Comparison of ENCODE assay signal across 8 cellular contexts in the genomic region with DNA sequence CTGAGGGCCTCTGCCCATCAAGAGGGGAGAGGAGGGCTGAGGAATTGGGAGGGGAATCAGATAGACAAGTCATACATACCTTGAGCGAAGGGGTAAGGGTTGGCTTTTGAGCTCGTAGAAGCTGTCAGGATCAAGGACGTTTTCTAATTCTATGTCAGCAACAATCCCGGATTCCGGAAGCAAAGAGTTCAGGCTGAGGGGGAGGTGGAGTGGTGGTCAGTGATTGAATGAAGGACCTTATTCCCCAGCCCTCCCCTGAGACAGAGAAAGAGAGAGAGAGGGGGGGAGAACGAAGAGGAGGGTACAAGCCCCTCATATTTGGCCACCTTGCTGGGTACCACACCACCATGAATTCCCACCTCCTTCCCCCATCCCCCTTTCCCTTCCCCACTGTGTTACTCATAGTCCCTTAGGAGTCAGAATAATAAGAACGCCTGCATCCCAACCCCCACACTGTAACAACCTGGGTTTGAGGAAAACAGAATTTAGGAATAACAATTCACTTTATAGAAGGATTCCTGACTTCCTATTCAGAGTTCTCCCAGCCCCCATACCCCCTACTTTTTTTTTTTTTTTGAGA. TPM values are rescaled to one million over a fixed set of nuclear protein-coding genes. Genes with fewer than 3 reads are reported as not detected.
A peak's percentile ranks its signal among the peaks of the same experiment; 100 is the strongest.
DNase-seq lines count a peak whose midpoint lies in the region; ATAC-seq and TF ChIP-seq lines count a peak whose summit lies in the region.

No MANE protein-coding gene starts in this region.

- peak overlapping the region; percentile 43 for H3K4me3 Mint-ChIP-seq in activated CD8-positive, alpha-beta T cell treated with anti-CD3 and anti-CD28 coated beads for 36 hours

- H3K4me3 ChIP-seq in HCT116 (replicated peaks in 1 of 2; ENCODE audit: low read depth in 1 of 2, low read length in 2 of 2), result peak overlapping the region; percentile 29 to 35
- no peak overlapping the region for H3K4me3 ChIP-seq in hepatocyte
- peak overlapping the region in 5 of 8 donors; percentile 9 to 83 (median 57) for H3K4me3 ChIP-seq in spleen
- no peak overlapping the region for H3K4me3 ChIP-seq in lower leg skin (ENCODE audit: low read depth, poor library complexity, severe bottlenecking)

- no peak for ATAC-seq in HCT116
- ATAC-seq in activated CD8-positive, alpha-beta T cell treated with anti-CD3 and anti-CD28 coated beads for 36 hours, result no peak
- no peak for ATAC-seq in esophagus mucosa

- H3K9ac ChIP-seq in HCT116 (ENCODE audit: low read length), result peak overlapping the region; percentile 52

- POLR2A ChIA-PET in HCT116 (lab: Charles Lee), result no interaction called here
- POLR2A ChIA-PET in activated CD8-positive, alpha-beta T cell treated with anti-CD3 and anti-CD28 coated beads for 36 hours (lab: Charles Lee), result no interaction called here

- H3K9me3 ChIP-seq in HCT116 (ENCODE audit: control insufficient read depth in 1 of 2, insufficient read depth in 1 of 2, low read depth in 1 of 2, low read length in 2 of 2) (no peaks in the 10 kb centered on the region), hepatocyte (ENCODE audit: low read depth) (no peaks in the 10 kb centered on the region), spleen (no peaks in the 10 kb centered on the region)

- H3K4me1 Mint-ChIP-seq in activated CD8-positive, alpha-beta T cell treated with anti-CD3 and anti-CD28 coated beads for 36 hours (ENCODE audit: low read depth), result peaks cover 31% of the 10 kb centered on the region

- DNase-seq in HCT116 (ENCODE audit: low read depth, low spot score) (no peak), hepatocyte (ENCODE audit: low spot score) (no peak), spleen (no peak), NCI-H1092 (lab: John Stamatoyannopoulos, UW) (no peak), activated gamma-delta T cell treated with Interleukin-2 at 50 U/mL for 16 hours (no peak), lower leg skin (ENCODE audit: low spot score in 2 of 2) (no peak)
- DNase-seq in activated CD8-positive, alpha-beta T cell treated with anti-CD3 and anti-CD28 coated beads for 36 hours, result no peak

- H3K36me3 ChIP-seq in HCT116 (ENCODE audit: control insufficient read depth in 1 of 2, insufficient read depth in 2 of 2, low read length in 2 of 2), result peaks cover 4 to 5% of the 10 kb centered on the region in 2 experiments; a peak in 3 of 4 replicates
- H3K36me3 ChIP-seq in hepatocyte (replicated peaks; ENCODE audit: insufficient read depth, low read depth), result no peaks in the 10 kb centered on the region
- H3K36me3 ChIP-seq in spleen, result peaks cover 0 to 43% (median 24%) of the 10 kb centered on the region in 6 donors

- CTCF ChIA-PET in HCT116 (lab: Charles Lee), result no interaction called here
- CTCF ChIA-PET in activated CD8-positive, alpha-beta T cell treated with anti-CD3 and anti-CD28 coated beads for 36 hours (lab: Charles Lee), result no interaction called here

- intact Hi-C loops in HCT116 (cut with micrococcal nuclease), result loop anchor here (5.0 to 10.0 kb wide), 2 partner anchors 38 to 124 kb away; a partner anchor contains a TSS
- intact Hi-C loops in activated CD8-positive, alpha-beta T cell treated with anti-CD3 and anti-CD28 coated beads for 36 hours (cut with micrococcal nuclease), result loop anchor here (5.0 kb wide), 1 partner anchor 68 kb away; a partner anchor contains a TSS
- intact Hi-C loops in spleen (cut with DNase I; ENCODE audit: low total_unique reads), result no loop called here
- intact Hi-C loops in lower leg skin (cut with DNase I; ENCODE audit: low total_unique reads), result no loop called here

- peak overlapping the region; percentile 36 for H3K27ac Mint-ChIP-seq in activated CD8-positive, alpha-beta T cell treated with anti-CD3 and anti-CD28 coated beads for 36 hours

- peak overlapping the region; percentile 87 for H3K4me2 ChIP-seq in HCT116 (ENCODE audit: low read length)
- H3K4me2 ChIP-seq in hepatocyte, result peak overlapping the region; percentile 80

- TF ChIP-seq RAD21 in HCT116 (IDR thresholded peaks at IDR 0.05; ENCODE audit: low read depth), result no peak

- H4K20me1 ChIP-seq in HCT116 (ENCODE audit: insufficient read depth) (no peaks in the 10 kb centered on the region), hepatocyte (ENCODE audit: insufficient read depth, poor library complexity, severe bottlenecking) (no peaks in the 10 kb centered on the region)

- H3K36me3 Mint-ChIP-seq in activated CD8-positive, alpha-beta T cell treated with anti-CD3 and anti-CD28 coated beads for 36 hours (ENCODE audit: low read depth), result peaks cover 16% of the 10 kb centered on the region

- H3K9me3 Mint-ChIP-seq in activated CD8-positive, alpha-beta T cell treated with anti-CD3 and anti-CD28 coated beads for 36 hours, result no peaks in the 10 kb centered on the region

- RAD21 ChIA-PET in HCT116 (lab: Charles Lee; ENCODE audit: low non-redundant PET in 1 of 2, low total read pairs in 2 of 2, uncharacterized antibody in 2 of 2, unreplicated experiment in 2 of 2), result no interaction called here

- peak overlapping the region; percentile 94 for H3K27ac ChIP-seq in HCT116 (ENCODE audit: low read depth, low read length)
- peak overlapping the region; percentile 99 for H3K27ac ChIP-seq in hepatocyte
- H3K27ac ChIP-seq in spleen, result peak overlapping the region in 7 of 8 donors; percentile 55 to 99 (median 97)

- WGBS in hepatocyte (ENCODE audit: low lambda C conversion rate, missing lambda C conversion rate), result 43% methylated on average over 7 of the region's 7 CpGs
- WGBS in spleen, 5 donors, result 38 to 60% (median 47%) methylated on average over 6 to 7 of the region's 7 CpGs
- WGBS in lower leg skin, 2 donors, result 16 to 53% methylated on average over 7 of the region's 7 CpGs

- H3K4me1 ChIP-seq in HCT116 (ENCODE audit: control insufficient read depth in 1 of 2, insufficient read depth in 2 of 2, low read length in 2 of 2) (peaks cover 23 to 34% of the 10 kb centered on the region in 2 experiments), hepatocyte (ENCODE audit: insufficient read depth) (peaks cover 16% of the 10 kb centered on the region), spleen (peaks cover 0 to 48% (median 25%) of the 10 kb centered on the region in 6 donors)

- no peaks in the 10 kb centered on the region for H3K9me2 ChIP-seq in HCT116 (ENCODE audit: insufficient read depth)
- H3K9me2 ChIP-seq in hepatocyte (replicated peaks; ENCODE audit: insufficient read depth), result no peaks in the 10 kb centered on the region

- peaks cover 36% of the 10 kb centered on the region for H3K79me2 ChIP-seq in HCT116 (ENCODE audit: insufficient read depth, low read length)
- H3K79me2 ChIP-seq in hepatocyte, result peaks cover 37% of the 10 kb centered on the region

- H2AFZ ChIP-seq in HCT116 (ENCODE audit: low read depth, low read length, poor library complexity, severe bottlenecking), result no peak overlapping the region
- no peak overlapping the region for H2AFZ ChIP-seq in hepatocyte

- no peak for TF ChIP-seq CTCF in HCT116 (IDR thresholded peaks at IDR 0.05 in 2 of 3, conservative IDR thresholded peaks at IDR 0.05 in 1 of 3; ENCODE audit: borderline replicate concordance in 1 of 3, insufficient read depth in 1 of 3, low read depth in 2 of 3, low read length in 2 of 3)
- no peak for TF ChIP-seq CTCF in activated CD8-positive, alpha-beta T cell treated with anti-CD3 and anti-CD28 coated beads for 36 hours (IDR thresholded peaks at IDR 0.05)
- no peak for TF ChIP-seq CTCF in hepatocyte (IDR thresholded peaks at IDR 0.05; ENCODE audit: poor library complexity)
- no peak for TF ChIP-seq CTCF in spleen (IDR thresholded peaks at IDR 0.05 in 8 of 11, conservative IDR thresholded peaks at IDR 0.05 in 3 of 11)
- TF ChIP-seq CTCF in lower leg skin (IDR thresholded peaks at IDR 0.05), result no peak

- TSS peak; percentile 55 for BruUV-seq in HCT116 (replicated peaks; lab: Mats Ljungman, UMichigan)

- H3K27me3 ChIP-seq in HCT116 (ENCODE audit: insufficient read depth, low read length) (no peaks in the 10 kb centered on the region), hepatocyte (no peaks in the 10 kb centered on the region), spleen (replicated peaks in 1 of 7) (no peaks in the 10 kb centered on the region)

- H3K27me3 Mint-ChIP-seq in activated CD8-positive, alpha-beta T cell treated with anti-CD3 and anti-CD28 coated beads for 36 hours, result no peaks in the 10 kb centered on the region

- TF ChIP-seq POLR2A in HCT116 (IDR thresholded peaks at IDR 0.05; ENCODE audit: borderline replicate concordance, extremely low read depth, insufficient read depth, insufficient read length) (no peak), spleen (IDR thresholded peaks at IDR 0.05) (no peak), lower leg skin (IDR thresholded peaks at IDR 0.05) (no peak)

RNA-seq across cellular contexts. Expression of a gene that starts 2.7 kb away (rescaled TPM):
- total RNA-seq in HCT116 (2021; ENCODE audit: unreplicated experiment) (17.1 TPM), hepatocyte (37.0 and 38.3 TPM in 2 replicates), spleen (10 to 100 TPM; 47.1 to 79.1 (median 64.9) TPM), lower leg skin (10 to 100 TPM; 37.1 to 55.9 (median 53.6) TPM), esophagus mucosa (20.2 TPM)
- 21.1 and 24.9 TPM in 2 replicates for polyA plus RNA-seq in HCT116 (2012)
- 10 to 100 TPM; 17.9 to 19.5 TPM for total RNA-seq in activated CD8-positive, alpha-beta T cell treated with anti-CD3 and anti-CD28 coated beads for 36 hours
- polyA plus RNA-seq in hepatocyte (59.8 and 80.0 TPM in 2 replicates), spleen (10 to 100 TPM; 16.0 to 35.8 (median 18.7) TPM)

RNA-seq across cellular contexts. Expression of a gene that starts 18.3 kb away (rescaled TPM):
- 13.5 TPM for total RNA-seq in HCT116 (2021; ENCODE audit: unreplicated experiment)
- polyA plus RNA-seq in HCT116 (2012), result 8.9 and 9.0 TPM in 2 replicates
- total RNA-seq in activated CD8-positive, alpha-beta T cell treated with anti-CD3 and anti-CD28 coated beads for 36 hours, result 1 to 10 TPM; 3.5 to 3.7 TPM
- total RNA-seq in hepatocyte, result 5.1 and 7.0 TPM in 2 replicates
- polyA plus RNA-seq in hepatocyte, result 19.1 and 19.3 TPM in 2 replicates
- total RNA-seq in spleen, result 1 to 10 TPM; 4.8 to 8.6 (median 7.1) TPM
- polyA plus RNA-seq in spleen, result 1 to 10 TPM; 1.1 to 2.5 (median 1.4) TPM
- total RNA-seq in lower leg skin, result 10 to 100 TPM; 33.7 to 51.9 (median 36.0) TPM
- total RNA-seq in esophagus mucosa, result 27.7 TPM

RNA-seq across cellular contexts. Expression of a gene that starts 33.3 kb away (rescaled TPM):
- total RNA-seq in HCT116 (2021; ENCODE audit: unreplicated experiment) (18.8 TPM), hepatocyte (4.1 and 6.7 TPM in 2 replicates), spleen (10 to 100 TPM; 15.4 to 23.7 (median 18.9) TPM), lower leg skin (10 to 100 TPM in 1 of 4 donors, 1 to 10 TPM in 3; 6.2 to 11.2 (median 7.7) TPM), esophagus mucosa (4.8 TPM)
- polyA plus RNA-seq in HCT116 (2012), result 21.7 and 26.3 TPM in 2 replicates
- total RNA-seq in activated CD8-positive, alpha-beta T cell treated with anti-CD3 and anti-CD28 coated beads for 36 hours, result 10 to 100 TPM; 10.8 to 12.4 TPM
- polyA plus RNA-seq in hepatocyte (59.7 and 76.9 TPM in 2 replicates), spleen (10 to 100 TPM; 15.9 to 17.9 (median 16.0) TPM)

RNA-seq across cellular contexts. Expression of a gene that starts 38.4 kb away (rescaled TPM):
- total RNA-seq in HCT116 (2021; ENCODE audit: unreplicated experiment), result 39.4 TPM
- polyA plus RNA-seq in HCT116 (2012), result 35.3 and 36.6 TPM in 2 replicates
- total RNA-seq in activated CD8-positive, alpha-beta T cell treated with anti-CD3 and anti-CD28 coated beads for 36 hours, result 10 to 100 TPM; 64.3 to 67.7 TPM
- total RNA-seq in hepatocyte, result 17.8 and 20.2 TPM in 2 replicates
- 30.6 and 31.4 TPM in 2 replicates for polyA plus RNA-seq in hepatocyte
- total RNA-seq in spleen, result 10 to 100 TPM; 48.0 to 93.6 (median 72.6) TPM
- polyA plus RNA-seq in spleen, result 10 to 100 TPM; 20.0 to 42.2 (median 34.8) TPM
- 10 to 100 TPM; 30.0 to 43.7 (median 32.4) TPM for total RNA-seq in lower leg skin
- total RNA-seq in esophagus mucosa, result 21.2 TPM

RNA-seq across cellular contexts. Expression of a gene that starts 39.2 kb away (rescaled TPM):
- total RNA-seq in HCT116 (2021; ENCODE audit: unreplicated experiment), result 41.7 TPM
- polyA plus RNA-seq in HCT116 (2012), result 54.2 and 54.4 TPM in 2 replicates
- total RNA-seq in activated CD8-positive, alpha-beta T cell treated with anti-CD3 and anti-CD28 coated beads for 36 hours, result 10 to 100 TPM; 16.9 to 19.6 TPM
- total RNA-seq in hepatocyte, result 59.6 and 69.5 TPM in 2 replicates
- polyA plus RNA-seq in hepatocyte, result 67.7 and 74.7 TPM in 2 replicates
- total RNA-seq in spleen, result 100 to 1,000 TPM in 1 of 7 donors, 10 to 100 TPM in 6; 59.3 to 123 (median 64.7) TPM
- 100 to 1,000 TPM in 1 of 3 donors, 10 to 100 TPM in 2; 49.3 to 122 (median 95.4) TPM for polyA plus RNA-seq in spleen
- total RNA-seq in lower leg skin, result 100 to 1,000 TPM in 1 of 4 donors, 10 to 100 TPM in 3; 84.4 to 102 (median 87.8) TPM
- total RNA-seq in esophagus mucosa, result 30.3 TPM

Comparison
In these comparisons a context has a peak if more than half of its experiments do, and no peak if none do; other contexts are left out.
1. H3K4me3 ChIP-seq: peak in HCT116 (2 of 2) and spleen (5 of 8); none in hepatocyte (single experiment) and lower leg skin (single experiment).
2. intact Hi-C loops: an anchor here in HCT116 (5.0 to 10.0 kb wide) and activated CD8-positive, alpha-beta T cell treated with anti-CD3 and anti-CD28 coated beads for 36 hours (5.0 kb wide); none called in spleen and lower leg skin.
3. Peak in every context shown above with its lines, with median percentiles within 50 percentile points of each other: H3K27ac ChIP-seq.